17 cellular contexts compared by ENCODE assay signal in the genomic region with DNA sequence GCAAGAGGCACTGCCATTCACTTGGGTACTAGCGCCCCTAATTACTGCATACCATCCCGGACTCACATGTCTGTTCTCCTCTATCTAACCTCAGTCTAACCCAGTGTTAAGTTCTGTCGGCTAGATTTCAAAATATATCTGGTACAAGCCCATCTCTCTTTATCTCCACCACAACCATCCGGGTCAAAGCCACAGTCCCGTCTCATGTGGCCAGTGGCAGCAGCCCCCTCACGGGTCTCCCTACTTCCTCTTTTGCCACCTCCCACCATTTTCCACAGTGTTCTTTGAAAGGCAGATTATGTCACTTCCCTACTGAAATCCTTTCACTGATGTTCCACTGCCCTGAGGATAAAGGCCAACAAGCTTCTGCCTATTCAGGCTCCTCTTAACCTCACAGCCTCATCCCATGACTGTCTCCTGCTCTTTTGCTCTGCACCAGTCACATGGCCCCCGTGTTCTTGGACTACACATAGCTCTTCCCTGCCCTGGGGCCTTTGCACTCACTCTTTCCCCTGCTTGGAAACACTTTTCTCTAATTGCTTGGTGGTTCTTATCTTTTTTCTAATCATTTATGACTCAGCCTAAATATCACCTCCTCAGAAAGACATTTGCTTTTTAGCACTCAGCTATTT.
DNase-seq lines count a peak whose midpoint lies in the region; TF ChIP-seq lines count a peak whose summit lies in the region.
"Had no signal": no experiment of that assay in that cellular context is flagged by ENCODE, and none has a peak within 500 bp of the region (broad histone marks: within the 10 kb centered on the region; RNA-seq: fewer than 3 reads in every experiment).

No MANE protein-coding gene starts in this region.

- peaks cover 15% of the 10 kb centered on the region for H3K4me1 ChIP-seq in BLaER1
- H3K4me1 ChIP-seq in SK-N-SH (ENCODE audit: control insufficient read depth in 1 of 2, insufficient read depth in 2 of 2, low read depth in 1 of 2, low read length in 1 of 2), result no peaks in the 10 kb centered on the region; a peak in 1 of 4 replicates
- H3K4me1 ChIP-seq: breast epithelium had no signal

- POLR2A ChIA-PET in SK-N-SH (lab: Yijun Ruan, JAX), result no interaction called here
- POLR2A ChIA-PET in GM10248 (lab: Yijun Ruan, JAX), result no interaction called here

- H3K9ac ChIP-seq in BLaER1 (no peak overlapping the region), SK-N-SH (no peak overlapping the region)

- DNase-seq in HFFc6 (peak; percentile 73), SKM-1 (lab: John Stamatoyannopoulos, UW; ENCODE audit: unreplicated experiment) (peak; percentile 14), kidney tubule cell (ENCODE audit: low spot score) (peak; percentile 13), NCI-H510A (lab: John Stamatoyannopoulos, UW) (no peak), SK-N-SH (no peak), GM10248 (ENCODE audit: extremely low spot score) (no peak), activated gamma-delta T cell (lab: John Stamatoyannopoulos, UW) (no peak)
- DNase-seq: activated naive CD4-positive, alpha-beta T cell treated with anti-CD3 and anti-CD28 coated beads, Interleukin-2, amount 10 ng/mL, durations not matched to agents 7 days and 5 days; NCI-H2081; NCI-H774; pancreas; stimulated activated CD4-positive, alpha-beta T cell treated with anti-CD3 and anti-CD28 coated beads, Interleukin-12 subunit alpha, Interleukin-12 subunit beta, amount 100 ng/mL, for 4 hours; WERI-Rb-1 had no signal

- H3K9me3 Mint-ChIP-seq in HFFc6, result no peaks in the 10 kb centered on the region
- H3K9me3 Mint-ChIP-seq: activated naive CD4-positive, alpha-beta T cell treated with anti-CD3 and anti-CD28 coated beads, Interleukin-2, amount 10 ng/mL, durations not matched to agents 7 days and 5 days; mesothelial cell of epicardium had no signal

- no peaks in the 10 kb centered on the region for H4K20me1 ChIP-seq in BLaER1
- no peaks in the 10 kb centered on the region for H4K20me1 ChIP-seq in SK-N-SH (ENCODE audit: insufficient read depth)

- TF ChIP-seq EP300 in SK-N-SH (IDR thresholded peaks at IDR 0.05; ENCODE audit: borderline replicate concordance in 1 of 2, low read depth in 1 of 2, low read length in 1 of 2), result no peak

- no peaks in the 10 kb centered on the region for H3K36me3 ChIP-seq in BLaER1
- H3K36me3 ChIP-seq in SK-N-SH (replicated peaks in 1 of 2; ENCODE audit: control insufficient read depth in 1 of 2, insufficient read depth in 2 of 2, low read length in 1 of 2), result no peaks in the 10 kb centered on the region
- H3K36me3 ChIP-seq: breast epithelium, pancreas, thoracic aorta, WERI-Rb-1 had no signal

- CTCF ChIA-PET in SK-N-SH (lab: Yijun Ruan, JAX) (interaction anchor here (0.5 kb wide), 1 partner anchor 30 kb away, joined by 4 read pairs; no protein-coding TSS in a partner anchor), GM10248 (lab: Yijun Ruan, JAX) (interaction anchor here (0.9 to 1.0 kb wide), 2 partner anchors 38 to 382 kb away, joined by 3 read pairs; no protein-coding TSS in a partner anchor)

- H3K4me2 ChIP-seq in BLaER1 (peak overlapping the region; percentile 70), SK-N-SH (no peak overlapping the region)

- TF ChIP-seq CTCF in HFFc6 (IDR thresholded peaks at IDR 0.05), result no peak
- TF ChIP-seq CTCF in SK-N-SH (IDR thresholded peaks at IDR 0.05), result no peak
- TF ChIP-seq CTCF in GM10248 (IDR thresholded peaks at IDR 0.05; ENCODE audit: control extremely low read depth, extremely low read depth, low read depth, missing control alignments), result no peak

- H3K27ac Mint-ChIP-seq in HFFc6, result peak overlapping the region; percentile 9; the same call in 1 of the 2 replicates
- H3K27ac Mint-ChIP-seq: activated naive CD4-positive, alpha-beta T cell treated with anti-CD3 and anti-CD28 coated beads, Interleukin-2, amount 10 ng/mL, durations not matched to agents 7 days and 5 days; mesothelial cell of epicardium had no signal

- no peak overlapping the region for H2AFZ ChIP-seq in SK-N-SH (ENCODE audit: low read depth)

- no peaks in the 10 kb centered on the region for H3K27me3 ChIP-seq in BLaER1
- H3K27me3 ChIP-seq in SK-N-SH (ENCODE audit: insufficient read depth), result peaks cover 8% of the 10 kb centered on the region; the same call in 1 of the 2 replicates
- H3K27me3 ChIP-seq: breast epithelium, pancreas had no signal

- WGBS in SK-N-SH (ENCODE audit: low lambda C conversion rate), result 62% methylated on average over 7 of the region's 7 CpGs

- H3K4me3 Mint-ChIP-seq in HFFc6, result peak overlapping the region; percentile 8; the same call in 1 of the 2 replicates
- H3K4me3 Mint-ChIP-seq: activated naive CD4-positive, alpha-beta T cell treated with anti-CD3 and anti-CD28 coated beads, Interleukin-2, amount 10 ng/mL, durations not matched to agents 7 days and 5 days; mesothelial cell of epicardium had no signal

- peaks cover 12% of the 10 kb centered on the region for H3K4me1 Mint-ChIP-seq in HFFc6 (ENCODE audit: low read depth)

- no peaks in the 10 kb centered on the region for H3K79me2 ChIP-seq in SK-N-SH (ENCODE audit: insufficient read depth)

- H3K36me3 Mint-ChIP-seq in HFFc6 (ENCODE audit: low read depth), result peaks cover 5% of the 10 kb centered on the region
- H3K36me3 Mint-ChIP-seq: activated naive CD4-positive, alpha-beta T cell treated with anti-CD3 and anti-CD28 coated beads, Interleukin-2, amount 10 ng/mL, durations not matched to agents 7 days and 5 days; mesothelial cell of epicardium had no signal

- H3F3A ChIP-seq in SK-N-SH (replicated peaks; ENCODE audit: insufficient read depth), result no peaks in the 10 kb centered on the region

- no peak overlapping the region for H3K4me3 ChIP-seq in BLaER1
- H3K4me3 ChIP-seq in SK-N-SH (ENCODE audit: low read depth in 2 of 2, low read length in 1 of 2), result no peak overlapping the region
- H3K4me3 ChIP-seq: breast epithelium, pancreas, thoracic aorta had no signal

- H3K9me3 ChIP-seq in BLaER1, result no peaks in the 10 kb centered on the region
- H3K9me3 ChIP-seq in SK-N-SH, result no peaks in the 10 kb centered on the region
- H3K9me3 ChIP-seq: breast epithelium, pancreas, thoracic aorta had no signal

- TF ChIP-seq RAD21 in SK-N-SH (IDR thresholded peaks at IDR 0.05; ENCODE audit: low read length), result no peak

- peaks cover 29% of the 10 kb centered on the region for H3K27me3 Mint-ChIP-seq in HFFc6 (ENCODE audit: insufficient read depth)

- no peak overlapping the region for H3K27ac ChIP-seq in BLaER1
- no peak overlapping the region for H3K27ac ChIP-seq in SK-N-SH (ENCODE audit: low read depth in 2 of 2, low read length in 1 of 2)
- H3K27ac ChIP-seq: breast epithelium, pancreas, thoracic aorta, WERI-Rb-1 had no signal

- H3K9me2 ChIP-seq in SK-N-SH, result no peaks in the 10 kb centered on the region

TF ChIP-seq in SK-N-SH, 30 proteins besides CTCF, POLR2A, EP300 and RAD21:
- TF ChIP-seq TCF12 (IDR thresholded peaks at IDR 0.05), result no peak
- no peak for TF ChIP-seq NFIC (IDR thresholded peaks at IDR 0.05; ENCODE audit: borderline replicate concordance)
- no peak for TF ChIP-seq MXI1 (IDR thresholded peaks at IDR 0.05; ENCODE audit: low read depth, low read length)
- TF ChIP-seq FOSL2 (IDR thresholded peaks at IDR 0.05; ENCODE audit: borderline replicate concordance, low read depth), result no peak
- TF ChIP-seq POLR2AphosphoS5 (IDR thresholded peaks at IDR 0.05; ENCODE audit: low read depth, low read length), result no peak
- TF ChIP-seq TEAD4 (IDR thresholded peaks at IDR 0.05; ENCODE audit: borderline replicate concordance, insufficient read depth), result no peak
- TF ChIP-seq, protein P1, sequence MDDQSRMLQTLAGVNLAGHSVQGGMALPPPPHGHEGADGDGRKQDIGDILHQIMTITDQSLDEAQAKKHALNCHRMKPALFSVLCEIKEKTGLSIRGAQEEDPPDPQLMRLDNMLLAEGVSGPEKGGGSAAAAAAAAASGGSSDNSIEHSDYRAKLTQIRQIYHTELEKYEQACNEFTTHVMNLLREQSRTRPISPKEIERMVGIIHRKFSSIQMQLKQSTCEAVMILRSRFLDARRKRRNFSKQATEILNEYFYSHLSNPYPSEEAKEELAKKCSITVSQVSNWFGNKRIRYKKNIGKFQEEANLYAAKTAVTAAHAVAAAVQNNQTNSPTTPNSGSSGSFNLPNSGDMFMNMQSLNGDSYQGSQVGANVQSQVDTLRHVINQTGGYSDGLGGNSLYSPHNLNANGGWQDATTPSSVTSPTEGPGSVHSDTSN (IDR thresholded peaks at IDR 0.05), result no peak
- TF ChIP-seq, protein P2, sequence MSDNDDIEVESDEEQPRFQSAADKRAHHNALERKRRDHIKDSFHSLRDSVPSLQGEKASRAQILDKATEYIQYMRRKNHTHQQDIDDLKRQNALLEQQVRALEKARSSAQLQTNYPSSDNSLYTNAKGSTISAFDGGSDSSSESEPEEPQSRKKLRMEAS (IDR thresholded peaks at IDR 0.05; ENCODE audit: low read depth), result no peak
- TF ChIP-seq SMC3 (IDR thresholded peaks at IDR 0.05; ENCODE audit: low read depth, low read length), result no peak
- no peak for TF ChIP-seq RFX5 (IDR thresholded peaks at IDR 0.05; ENCODE audit: low read length)
- TF ChIP-seq RXRA (IDR thresholded peaks at IDR 0.05; ENCODE audit: borderline replicate concordance, low read depth), result no peak
- TF ChIP-seq, protein P3, sequence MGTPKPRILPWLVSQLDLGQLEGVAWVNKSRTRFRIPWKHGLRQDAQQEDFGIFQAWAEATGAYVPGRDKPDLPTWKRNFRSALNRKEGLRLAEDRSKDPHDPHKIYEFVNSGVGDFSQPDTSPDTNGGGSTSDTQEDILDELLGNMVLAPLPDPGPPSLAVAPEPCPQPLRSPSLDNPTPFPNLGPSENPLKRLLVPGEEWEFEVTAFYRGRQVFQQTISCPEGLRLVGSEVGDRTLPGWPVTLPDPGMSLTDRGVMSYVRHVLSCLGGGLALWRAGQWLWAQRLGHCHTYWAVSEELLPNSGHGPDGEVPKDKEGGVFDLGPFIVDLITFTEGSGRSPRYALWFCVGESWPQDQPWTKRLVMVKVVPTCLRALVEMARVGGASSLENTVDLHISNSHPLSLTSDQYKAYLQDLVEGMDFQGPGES (IDR thresholded peaks at IDR 0.05; ENCODE audit: low read depth, low read length), result no peak
- no peak for TF ChIP-seq GABPA (IDR thresholded peaks at IDR 0.05; ENCODE audit: low read depth)
- TF ChIP-seq, protein P4, sequence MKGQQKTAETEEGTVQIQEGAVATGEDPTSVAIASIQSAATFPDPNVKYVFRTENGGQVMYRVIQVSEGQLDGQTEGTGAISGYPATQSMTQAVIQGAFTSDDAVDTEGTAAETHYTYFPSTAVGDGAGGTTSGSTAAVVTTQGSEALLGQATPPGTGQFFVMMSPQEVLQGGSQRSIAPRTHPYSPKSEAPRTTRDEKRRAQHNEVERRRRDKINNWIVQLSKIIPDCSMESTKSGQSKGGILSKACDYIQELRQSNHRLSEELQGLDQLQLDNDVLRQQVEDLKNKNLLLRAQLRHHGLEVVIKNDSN (IDR thresholded peaks at IDR 0.05; ENCODE audit: borderline replicate concordance, low read depth), result no peak
- no peak for TF ChIP-seq TAF1 (IDR thresholded peaks at IDR 0.05; ENCODE audit: borderline replicate concordance, low read depth, low read length)

Comparison
In these comparisons a context has a peak if more than half of its experiments do, and no peak if none do; other contexts are left out.
1. DNase-seq: peak in HFFc6 (single experiment), SKM-1 (single experiment) and kidney tubule cell (single experiment); none in NCI-H510A (single experiment), SK-N-SH (single experiment), GM10248 (single experiment) and activated gamma-delta T cell (single experiment).